Comparison of ENCODE assay signal across 36 cellular contexts in the genomic region with DNA sequence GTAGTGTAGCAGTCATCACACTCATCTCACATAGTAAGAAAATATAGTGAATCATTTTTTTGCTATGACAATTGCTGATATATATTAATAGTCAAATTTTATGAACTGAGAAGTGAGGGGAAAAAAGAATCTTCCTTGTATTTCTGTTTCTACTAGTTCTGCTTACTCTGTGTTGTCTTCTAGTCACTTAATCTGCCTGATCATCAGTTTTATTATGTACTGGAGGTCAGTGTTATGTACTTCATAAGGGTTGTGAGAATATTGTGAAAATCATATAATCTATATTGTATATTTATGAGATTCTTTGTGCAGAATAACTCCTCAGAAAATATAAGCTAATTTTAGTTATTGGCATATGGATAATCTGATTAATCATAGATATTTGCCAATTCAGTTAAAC.
"Had no signal": no experiment of that assay in that cellular context is flagged by ENCODE, and none has a peak within 500 bp of the region (broad histone marks: within the 10 kb centered on the region; RNA-seq: fewer than 3 reads in every experiment).

No MANE protein-coding gene starts in this region.

- H3K36me3 ChIP-seq: MG63 had no signal

- H3K9me3 ChIP-seq: MG63 had no signal

- H3K4me3 ChIP-seq: MG63 had no signal

- DNase-seq: MG63, MM.1S, MV-4-11, NCI-H1048, NCI-H1092, NCI-H1092 treated with DMSO at 0.1 percent for 48 hours, NCI-H1105, NCI-H1105 treated with DMSO at 0.1 percent for 48 hours, NCI-H1417, NCI-H1417 treated with DMSO at 0.1 percent for 48 hours, NCI-H1436, NCI-H1436 treated with DMSO at 0.1 percent for 48 hours, NCI-H146, NCI-H1694, NCI-H1694 treated with DMSO at 0.1 percent for 48 hours, NCI-H187, NCI-H187 treated with DMSO at 0.1 percent for 48 hours, NCI-H1930, NCI-H2029, NCI-H2029 treated with DMSO at 0.1 percent for 48 hours, NCI-H2081, NCI-H2081 treated with DMSO at 0.1 percent for 48 hours, NCI-H2107, NCI-H2171, NCI-H2171 treated with DMSO at 0.1 percent for 48 hours, NCI-H2227 treated with DMSO at 0.1 percent for 48 hours, NCI-H226, NCI-H345, NCI-H446, NCI-H446 treated with DMSO at 0.1 percent for 48 hours, NCI-H510A, NCI-H510A treated with DMSO at 0.1 percent for 48 hours, NCI-H524, NCI-H524 treated with DMSO at 0.1 percent for 48 hours, NCI-H526, NCI-H526 treated with DMSO at 0.1 percent for 48 hours had no signal
